8 cellular contexts compared by ENCODE assay signal in the genomic region with DNA sequence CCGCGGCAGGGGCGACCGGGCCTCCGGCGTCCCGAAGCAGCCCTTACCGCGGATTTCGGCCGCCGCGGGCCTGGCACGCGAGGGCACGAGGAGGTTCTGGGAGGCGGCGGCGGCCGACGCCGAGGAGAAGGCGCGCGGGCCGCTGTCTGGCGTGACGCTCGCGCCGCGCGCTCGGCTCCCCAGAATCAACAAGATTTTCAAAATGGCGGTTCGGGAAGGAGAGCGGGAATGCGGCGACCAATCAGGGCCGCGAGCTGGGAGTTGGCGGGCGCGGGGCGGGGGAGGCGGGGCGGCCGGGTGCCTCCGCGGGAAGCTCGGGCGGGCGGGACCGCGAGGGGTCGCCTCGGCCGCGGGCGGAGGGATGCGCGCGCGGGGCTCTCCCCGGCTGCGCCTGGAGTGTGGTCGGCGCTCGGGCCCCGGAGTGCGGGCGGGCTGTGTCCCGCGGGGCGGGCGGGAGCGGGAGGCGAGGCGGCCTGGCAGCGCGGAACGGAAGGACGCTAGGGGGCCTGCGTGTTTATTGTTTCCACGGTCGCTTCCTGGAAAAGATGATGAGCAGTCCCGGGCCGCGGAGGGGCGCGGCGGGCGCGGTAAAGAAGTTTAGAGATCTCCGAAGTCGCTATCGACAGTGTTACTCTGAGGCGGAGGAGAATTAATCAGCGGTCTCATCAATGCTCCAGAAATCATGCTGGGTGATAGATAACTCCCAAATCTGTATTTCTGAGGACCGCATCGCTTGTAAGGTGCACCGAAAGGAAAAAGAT. TPM values are rescaled to one million over a fixed set of nuclear protein-coding genes. Genes with fewer than 3 reads are reported as not detected.
A peak's percentile ranks its signal among the peaks of the same experiment; 100 is the strongest.
DNase-seq lines count a peak whose midpoint lies in the region; ATAC-seq, FAIRE-seq and TF ChIP-seq lines count a peak whose summit lies in the region.

A gene with protein sequence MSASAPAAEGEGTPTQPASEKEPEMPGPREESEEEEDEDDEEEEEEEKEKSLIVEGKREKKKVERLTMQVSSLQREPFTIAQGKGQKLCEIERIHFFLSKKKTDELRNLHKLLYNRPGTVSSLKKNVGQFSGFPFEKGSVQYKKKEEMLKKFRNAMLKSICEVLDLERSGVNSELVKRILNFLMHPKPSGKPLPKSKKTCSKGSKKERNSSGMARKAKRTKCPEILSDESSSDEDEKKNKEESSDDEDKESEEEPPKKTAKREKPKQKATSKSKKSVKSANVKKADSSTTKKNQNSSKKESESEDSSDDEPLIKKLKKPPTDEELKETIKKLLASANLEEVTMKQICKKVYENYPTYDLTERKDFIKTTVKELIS (minus strand): TSS at position 193 of the 761 bp plus-strand sequence. CDS start 543 bp downstream, outside the sequence.

- CTCF ChIA-PET in HepG2 (lab: Yijun Ruan, JAX; ENCODE audit: low intra/inter-chr PET ratio, low total read pairs) = no interaction called here

- H3K79me2 ChIP-seq in HepG2 (ENCODE audit: insufficient read depth, low read length) = peaks cover 46% of the 10 kb centered on the region

- peak; percentile 75 for TF ChIP-seq CTCF in HepG2 (CRISPR knock-in tag; IDR thresholded peaks at IDR 0.05)

- H2AFZ ChIP-seq in HepG2 (ENCODE audit: low read length) = peak within 1 kb of the TSS; percentile 97

- peaks cover 42 to 61% (median 54%) of the 10 kb centered on the region in 10 experiments for H3K4me1 ChIP-seq in BLaER1 treated with 17β-estradiol and CSF1 and Interleukin-3, amounts not matched to agents 10 nM and 100 nM
- peaks cover 84% of the 10 kb centered on the region for H3K4me1 ChIP-seq in HepG2 (ENCODE audit: insufficient read depth, low read length)

- H4K20me1 ChIP-seq in BLaER1 treated with 17β-estradiol and CSF1 and Interleukin-3, amounts not matched to agents 10 nM and 100 nM = peaks cover 25 to 39% (median 34%) of the 10 kb centered on the region in 11 experiments
- H4K20me1 ChIP-seq in HepG2 (ENCODE audit: insufficient read depth, low read length) = peaks cover 27% of the 10 kb centered on the region

- peaks cover 12 to 21% (median 18%) of the 10 kb centered on the region in 11 experiments for H3K9me3 ChIP-seq in BLaER1 treated with 17β-estradiol and CSF1 and Interleukin-3, amounts not matched to agents 10 nM and 100 nM (replicated peaks in 1 of 11)
- no peaks in the 10 kb centered on the region for H3K9me3 ChIP-seq in HepG2 (ENCODE audit: low read length)

- peak; percentile 49 for FAIRE-seq in HepG2 (lab: Jason Lieb, UNC)

- peak; percentile 27; the same call in 1 of the 2 replicates for TF ChIP-seq RAD21 in HepG2 (CRISPR knock-in tag; IDR thresholded peaks at IDR 0.05)

- peak; percentile 91 for DNase-seq in NCI-H526 treated with DMSO at 0.1 percent for 48 hours (lab: John Stamatoyannopoulos, UW)
- DNase-seq in activated CD4-positive, alpha-beta T cell treated with anti-CD3 and anti-CD28 coated beads, Interleukin-2, amount 50 U/mL, for 24 hours (ENCODE audit: low read depth in 1 of 2, low spot score in 1 of 2) = peak; percentile 66 to 81
- DNase-seq in dermis blood vessel endothelial cell = peak; percentile 87
- peak; percentile 84 for DNase-seq in HepG2 (ENCODE audit: low spot score)
- DNase-seq in stimulated activated CD4-positive, alpha-beta T cell treated with anti-CD3 and anti-CD28 coated beads, Interleukin-2, amount 100 ng/mL, for 48 hours = peak; percentile 75 to 77

- intact Hi-C loops in HepG2 (cut with micrococcal nuclease; ENCODE audit: unreplicated experiment) = loop anchor here (2.0 kb wide), 4 partner anchors 38 to 240 kb away; partner anchors contain the start of genes KDM1B, RNF144B and TPMT

- ATAC-seq in GM19324 (IDR thresholded peaks at IDR 0.05; ENCODE audit: low FRiP score, unreplicated experiment) = peak; percentile 34
- ATAC-seq in HG03520 (IDR thresholded peaks at IDR 0.05; ENCODE audit: unreplicated experiment) = peak; percentile 30
- ATAC-seq in HepG2 = peak; percentile 88

- peak within 1 kb of the TSS; percentile 93 to 98 (median 97) for H3K9ac ChIP-seq in BLaER1 treated with 17β-estradiol and CSF1 and Interleukin-3, amounts not matched to agents 10 nM and 100 nM
- peak within 1 kb of the TSS; percentile 84 for H3K9ac ChIP-seq in HepG2 (ENCODE audit: insufficient read depth, low read depth, low read length)

- WGBS in HepG2 (ENCODE audit: low lambda C conversion rate) = under 1% methylated on average over 46 of the region's 102 CpGs

- peak; percentile 45 to 72 for TF ChIP-seq POLR2A in HepG2 (IDR thresholded peaks at IDR 0.05; ENCODE audit: insufficient read depth in 1 of 2, low read depth in 2 of 2, low read length in 2 of 2)

- peak within 1 kb of the TSS; percentile 77 to 96 (median 86) for H3K4me2 ChIP-seq in BLaER1 treated with 17β-estradiol and CSF1 and Interleukin-3, amounts not matched to agents 10 nM and 100 nM
- peak within 1 kb of the TSS; percentile 91 for H3K4me2 ChIP-seq in HepG2 (ENCODE audit: low read depth, low read length)

- no peaks in the 10 kb centered on the region for H3K27me3 ChIP-seq in BLaER1 treated with 17β-estradiol and CSF1 and Interleukin-3, amounts not matched to agents 10 nM and 100 nM
- H3K27me3 ChIP-seq in HepG2 (ENCODE audit: control insufficient read depth in 1 of 2, insufficient read depth in 2 of 2, low read length in 2 of 2) = no peaks in the 10 kb centered on the region; a peak in 1 of 5 replicates

- peaks cover 0 to 36% (median 22%) of the 10 kb centered on the region in 11 experiments; a peak in 20 of 22 replicates for H3K36me3 ChIP-seq in BLaER1 treated with 17β-estradiol and CSF1 and Interleukin-3, amounts not matched to agents 10 nM and 100 nM
- H3K36me3 ChIP-seq in HepG2 (replicated peaks in 1 of 2; ENCODE audit: control insufficient read depth in 1 of 2, insufficient read depth in 2 of 2, low read length in 2 of 2) = no peaks in the 10 kb centered on the region; a peak in 2 of 5 replicates

- POLR2A ChIA-PET in HepG2 (lab: Yijun Ruan, JAX) = interaction anchor here (0.6 to 1.6 kb wide), 7 partner anchors 9 to 238 kb away, joined by 3 to 7 read pairs (median 3); partner anchors contain the start of gene RNF144B

- TF ChIP-seq EP300 in HepG2 (IDR thresholded peaks at IDR 0.05; ENCODE audit: low read depth in 2 of 2, low read length in 2 of 2) = no peak
- TF ChIP-seq EP300 in HepG2 (CRISPR knock-in tag; IDR thresholded peaks at IDR 0.05; ENCODE audit: borderline replicate concordance) = no peak

- H3K27ac ChIP-seq in BLaER1 treated with 17β-estradiol and CSF1 and Interleukin-3, amounts not matched to agents 10 nM and 100 nM = peak within 1 kb of the TSS; percentile 93 to 99 (median 95)
- H3K27ac ChIP-seq in HepG2 (ENCODE audit: extremely low read length, insufficient read depth, low read length) = peak within 1 kb of the TSS; percentile 92

- in situ Hi-C loops in HepG2 (cut with HindIII; ENCODE audit: extremely low pct_ligation_motif_present, low pct_unique_long_range_greater_than_20kb) = loop anchor here (25.0 kb wide), 1 partner anchor 1573 kb away; the partner anchor contains the start of gene ID4

- H3K4me3 ChIP-seq in BLaER1 treated with 17β-estradiol and CSF1 and Interleukin-3, amounts not matched to agents 10 nM and 100 nM = peak within 1 kb of the TSS; percentile 83 to 97 (median 92)
- peak within 1 kb of the TSS; percentile 80 to 95 (median 90) for H3K4me3 ChIP-seq in HepG2 (replicated peaks in 1 of 3; ENCODE audit: insufficient read depth in 1 of 3, low read depth in 2 of 3, low read length in 3 of 3)

- no TSS peak for BruUV-seq in HepG2 (replicated peaks; lab: Mats Ljungman, UMichigan)

TF ChIP-seq in HepG2, 621 proteins besides CTCF, POLR2A, EP300 and RAD21 (continues in another document):
- peak; percentile 87; the same call in 1 of the 2 replicates for TF ChIP-seq KDM5B (CRISPR knock-in tag; IDR thresholded peaks at IDR 0.05; ENCODE audit: borderline replicate concordance)
- no peak for TF ChIP-seq ZNF737 (CRISPR knock-in tag; IDR thresholded peaks at IDR 0.05; ENCODE audit: borderline replicate concordance)
- TF ChIP-seq HOXA9 (CRISPR knock-in tag; IDR thresholded peaks at IDR 0.05; ENCODE audit: borderline replicate concordance) = peak; percentile 85

RNA-seq across cellular contexts. Expression of the gene that starts here (rescaled TPM):
- 122 and 136 TPM in 2 replicates for total RNA-seq in dermis blood vessel endothelial cell
- 276 and 337 TPM in 2 replicates for total RNA-seq in HepG2 (2016; rRNA removed; fragmentation: Illumina TruSeq; extraction: Trizol)
- total RNA-seq in HepG2 (2016; cell fraction: cytosol; rRNA removed; fragmentation: Illumina TruSeq; extraction: Trizol; ENCODE audit: low read depth) = 68.9 and 76.9 TPM in 2 replicates
- total RNA-seq in HepG2 (2016; cell fraction: insoluble cytoplasmic fraction; rRNA removed; fragmentation: Illumina TruSeq; extraction: Trizol) = 276 and 351 TPM in 2 replicates
- total RNA-seq in HepG2 (2016; cell fraction: membrane; rRNA removed; fragmentation: Illumina TruSeq; extraction: Trizol) = 124 and 136 TPM in 2 replicates
- 126 and 142 TPM in 2 replicates for total RNA-seq in HepG2 (2016; cell fraction: nucleus; rRNA removed; fragmentation: Illumina TruSeq; extraction: Trizol)
- 31.1 and 53.2 TPM in 2 replicates for polyA plus RNA-seq in HepG2 (2011; rRNA removed)
- 20.2 and 27.2 TPM in 2 replicates for polyA plus RNA-seq in HepG2 (2011; cell fraction: cytosol; rRNA removed)
- 13.2 and 13.8 TPM in 2 replicates for polyA plus RNA-seq in HepG2 (2011; cell fraction: nucleus; rRNA removed)
- 72.9 and 102 TPM in 2 replicates for polyA plus RNA-seq in HepG2 (2012)
- polyA plus RNA-seq in HepG2 (2016; cell fraction: cytosol; fragmentation: Illumina TruSeq; extraction: Trizol; ENCODE audit: low read depth) = 25.0 and 25.1 TPM in 2 replicates
- 324 and 341 TPM in 2 replicates for polyA plus RNA-seq in HepG2 (2016; cell fraction: insoluble cytoplasmic fraction; fragmentation: Illumina TruSeq; extraction: Trizol; ENCODE audit: low read depth)
- polyA plus RNA-seq in HepG2 (2016; cell fraction: membrane; fragmentation: Illumina TruSeq; extraction: Trizol; ENCODE audit: low read depth) = 76.9 and 85.9 TPM in 2 replicates
- polyA plus RNA-seq in HepG2 (2016; cell fraction: nucleus; fragmentation: Illumina TruSeq; extraction: Trizol; ENCODE audit: insufficient read depth, low read depth) = 161 and 166 TPM in 2 replicates
- polyA minus RNA-seq in HepG2 (2011; rRNA and poly(A)+ RNA removed; ENCODE audit: low replicate concordance) = 11.9 and 13.7 TPM in 2 replicates
- polyA minus RNA-seq in HepG2 (2011; cell fraction: cytosol; rRNA and poly(A)+ RNA removed) = 47.9 and 59.4 TPM in 2 replicates
- polyA minus RNA-seq in HepG2 (2011; cell fraction: nucleus; rRNA and poly(A)+ RNA removed) = 43.8 and 51.2 TPM in 2 replicates

Comparison
In these comparisons a context has a peak if more than half of its experiments do, and no peak if none do; other contexts are left out.
1. Peak in every context shown above with its lines: DNase-seq, ATAC-seq, H3K4me3 ChIP-seq and H3K27ac ChIP-seq.
2. ATAC-seq: peak in every context shown above with its lines; median percentile 88 in HepG2; 34 in GM19324; 30 in HG03520.